In genomic region chr6:40498148-40498547, GRCh38 we compare ENCODE assay signal across 32 cellular contexts.
"Had no signal": no experiment of that assay in that cellular context is flagged by ENCODE, and none has a peak within 500 bp of the region (broad histone marks: within the 10 kb centered on the region; RNA-seq: fewer than 3 reads in every experiment).

No MANE protein-coding gene starts in this region.

- H3K4me1 ChIP-seq: adrenal gland, ascending aorta, body of pancreas, breast epithelium had no signal

- DNase-seq: activated effector memory CD4-positive, alpha-beta T cell treated with anti-CD3 and anti-CD28 coated beads, Interleukin-2, amount 50 U/mL, for 16 hours; activated effector memory CD4-positive, alpha-beta T cell treated with Interleukin-2 at 50 U/mL for 16 hours; activated gamma-delta T cell; activated gamma-delta T cell treated with Interleukin-2 at 50 U/mL for 16 hours; activated naive CD4-positive, alpha-beta T cell; activated naive CD4-positive, alpha-beta T cell treated with anti-CD3 and anti-CD28 coated beads for 36 hours; activated naive CD4-positive, alpha-beta T cell treated with anti-CD3 and anti-CD28 coated beads, Interleukin-2, amount 10 ng/mL, durations not matched to agents 7 days and 5 days; activated naive CD4-positive, alpha-beta T cell treated with anti-CD3 and anti-CD28 coated beads, Interleukin-2, amount 50 U/mL, for 16 hours; activated naive CD4-positive, alpha-beta T cell treated with Interleukin-2 at 50 U/mL for 16 hours; activated naive CD8-positive, alpha-beta T cell treated with anti-CD3 and anti-CD28 coated beads for 36 hours; activated naive CD8-positive, alpha-beta T cell treated with anti-CD3 and anti-CD28 coated beads, Interleukin-2, amount 10 ng/mL, durations not matched to agents 7 days and 5 days; activated naive CD8-positive, alpha-beta T cell treated with anti-CD3 and anti-CD28 coated beads, Interleukin-2, amount 50 U/mL, for 24 hours; activated T-cell treated with anti-CD3 and anti-CD28 coated beads, Interleukin-2, amount 50 U/mL, for 1 hour; activated T-cell treated with anti-CD3 and anti-CD28 coated beads, Interleukin-2, amount 50 U/mL, for 24 hours; activated T-cell treated with anti-CD3 and anti-CD28 coated beads, Interleukin-2, amount 50 U/mL, for 4 hours; activated T-cell treated with anti-CD3 and anti-CD28 coated beads, Interleukin-2, amount 50 U/mL, for 48 hours; activated T-cell treated with anti-CD3 and anti-CD28 coated beads, Interleukin-2, amount 50 U/mL, for 72 hours; adrenal gland; amniotic stem cell; amygdala; anterior cingulate cortex; aorta; body of pancreas; brain microvascular endothelial cell; caudate nucleus; central memory CD4-positive, alpha-beta T cell; cerebellar nuclear complex had no signal

- H3K27me3 ChIP-seq: adrenal gland, ascending aorta, body of pancreas, brain microvascular endothelial cell, breast epithelium, cardiac muscle cell had no signal

- H3K27ac ChIP-seq: adrenal gland, ascending aorta, body of pancreas, brain microvascular endothelial cell, breast epithelium, cardiac muscle cell had no signal

- H3K4me3 ChIP-seq: adrenal gland, ascending aorta, body of pancreas, breast epithelium, cardiac muscle cell had no signal

- ATAC-seq: activated naive CD4-positive, alpha-beta T cell treated with anti-CD3 and anti-CD28 coated beads, Interleukin-2, amount 50 U/mL, for 72 hours; activated naive CD8-positive, alpha-beta T cell treated with anti-CD3 and anti-CD28 coated beads, Interleukin-2, amount 50 U/mL, for 24 hours; activated T-cell treated with anti-CD3 and anti-CD28 coated beads, Interleukin-2, amount 50 U/mL, for 4 hours; activated T-cell treated with anti-CD3 and anti-CD28 coated beads, Interleukin-2, amount 50 U/mL, for 72 hours; activated T-helper 17 cell treated with anti-CD3 and anti-CD28 coated beads, Interleukin-2, amount 50 U/mL, for 72 hours; body of pancreas had no signal

- H3K9me3 ChIP-seq: adrenal gland, ascending aorta, body of pancreas, breast epithelium had no signal

- H3K36me3 ChIP-seq: adrenal gland, ascending aorta, brain microvascular endothelial cell, breast epithelium, cardiac muscle cell had no signal
